21 cellular contexts compared by ENCODE assay signal in the genomic region with DNA sequence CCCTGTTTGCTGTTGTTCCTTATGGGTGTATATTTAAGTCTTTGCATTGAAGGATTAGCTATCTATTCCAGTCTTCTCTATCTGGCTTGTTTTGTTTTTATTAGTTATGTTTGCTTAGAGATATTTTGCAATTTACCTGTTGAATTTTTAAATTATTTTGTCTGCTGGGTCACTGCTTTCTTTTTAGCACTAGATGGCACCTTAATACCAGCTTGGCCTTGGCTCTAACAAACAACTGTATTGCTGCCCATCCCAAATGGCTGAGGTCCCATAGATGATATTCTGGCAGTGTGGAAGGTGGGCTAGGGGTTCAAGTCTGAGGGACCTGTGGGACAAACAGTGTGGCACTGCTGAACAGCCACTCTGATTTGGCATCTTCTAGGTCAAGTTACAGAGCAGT.
A peak's percentile ranks its signal among the peaks of the same experiment; 100 is the strongest.
DNase-seq lines count a peak whose midpoint lies in the region; ATAC-seq and TF ChIP-seq lines count a peak whose summit lies in the region.
"Had no signal": no experiment of that assay in that cellular context is flagged by ENCODE, and none has a peak within 500 bp of the region (broad histone marks: within the 10 kb centered on the region; RNA-seq: fewer than 3 reads in every experiment).

No MANE protein-coding gene starts in this region.

- no peak overlapping the region for H3K9ac ChIP-seq in HCT116 (ENCODE audit: low read length)

- no peak overlapping the region for H3K27ac ChIP-seq in C4-2B
- H3K27ac ChIP-seq in HCT116 (ENCODE audit: low read depth, low read length) = no peak overlapping the region
- no peak overlapping the region for H3K27ac ChIP-seq in Panc1 (ENCODE audit: low read length)
- H3K27ac ChIP-seq: Peyer's patch had no signal

- H3K4me2 ChIP-seq in HCT116 (ENCODE audit: low read length) = no peak overlapping the region

- H4K20me1 ChIP-seq in HCT116 (ENCODE audit: insufficient read depth) = no peaks in the 10 kb centered on the region

- H3K4me1 ChIP-seq in HCT116 (ENCODE audit: control insufficient read depth in 1 of 2, insufficient read depth in 2 of 2, low read length in 2 of 2) = no peaks in the 10 kb centered on the region
- H3K4me1 ChIP-seq in Panc1 (ENCODE audit: control insufficient read depth, insufficient read depth, low read length) = no peaks in the 10 kb centered on the region
- H3K4me1 ChIP-seq: Peyer's patch had no signal

- DNase-seq in HCT116 (ENCODE audit: low read depth, low spot score) (no peak), Panc1 (ENCODE audit: low read depth, low spot score) (no peak), fibroblast of mammary gland (ENCODE audit: low read depth) (no peak), hypothalamus (lab: John Stamatoyannopoulos, UW) (no peak), A172 (ENCODE audit: low spot score) (no peak)
- no peak for DNase-seq in central memory CD4-positive, alpha-beta T cell
- DNase-seq: 8988T; CD8-positive, alpha-beta T cell; GF-D8; HCEC 1CT; NCI-H1436; NCI-H2029 treated with DMSO at 0.1 percent for 48 hours; NCI-H2171 treated with DMSO at 0.1 percent for 48 hours; NCI-H446 treated with DMSO at 0.1 percent for 48 hours; NCI-H748 treated with DMSO at 0.1 percent for 48 hours; Peyer's patch; Right ventricle myocardium superior had no signal

- TF ChIP-seq CTCF in C4-2B (conservative IDR thresholded peaks at IDR 0.05) (peak; percentile 29), HCT116 (IDR thresholded peaks at IDR 0.05 in 2 of 3, conservative IDR thresholded peaks at IDR 0.05 in 1 of 3; ENCODE audit: borderline replicate concordance in 1 of 3, insufficient read depth in 1 of 3, low read depth in 2 of 3, low read length in 2 of 3) (peak in 2 of 3 experiments; percentile 7 to 46; a peak in 2 of 6 replicates), Panc1 (IDR thresholded peaks at IDR 0.05) (peak; percentile 12; the same call in 1 of the 2 replicates), fibroblast of mammary gland (conservative IDR thresholded peaks at IDR 0.05; ENCODE audit: control insufficient read depth, insufficient read depth, low read depth, low read length) (peak; percentile 9)

- in situ Hi-C loops in Panc1 (cut with HindIII; ENCODE audit: low pct_unique_long_range_greater_than_20kb, low sequenced_read_pairs) = no loop called here

- H3K9me3 ChIP-seq in HCT116 (ENCODE audit: control insufficient read depth in 1 of 2, insufficient read depth in 1 of 2, low read depth in 1 of 2, low read length in 2 of 2) (no peaks in the 10 kb centered on the region), Panc1 (ENCODE audit: control insufficient read depth, insufficient read depth, low read depth, low read length) (no peaks in the 10 kb centered on the region)
- H3K9me3 ChIP-seq: Peyer's patch had no signal

- no peak overlapping the region for H2AFZ ChIP-seq in HCT116 (ENCODE audit: low read depth, low read length, poor library complexity, severe bottlenecking)

- TF ChIP-seq RAD21 in HCT116 (IDR thresholded peaks at IDR 0.05; ENCODE audit: low read depth) = peak; percentile 40; the same call in 1 of the 2 replicates

- no peaks in the 10 kb centered on the region for H3K9me2 ChIP-seq in HCT116 (ENCODE audit: insufficient read depth)

- BruUV-seq in HCT116 (replicated peaks; lab: Mats Ljungman, UMichigan) (no TSS peak), Panc1 (replicated peaks; lab: Mats Ljungman, UMichigan) (no TSS peak)

- intact Hi-C loops in HCT116 (cut with micrococcal nuclease) (no loop called here), Panc1 (cut with micrococcal nuclease; ENCODE audit: unreplicated experiment) (no loop called here)

- TF ChIP-seq POLR2A in HCT116 (IDR thresholded peaks at IDR 0.05; ENCODE audit: borderline replicate concordance, extremely low read depth, insufficient read depth, insufficient read length) = no peak

- H3K27me3 ChIP-seq in HCT116 (ENCODE audit: insufficient read depth, low read length) = no peaks in the 10 kb centered on the region
- no peaks in the 10 kb centered on the region for H3K27me3 ChIP-seq in Panc1 (ENCODE audit: control insufficient read depth, insufficient read depth, low read length)
- H3K27me3 ChIP-seq: Peyer's patch had no signal

- H3K4me3 ChIP-seq in HCT116 (replicated peaks in 1 of 2; ENCODE audit: low read depth in 1 of 2, low read length in 2 of 2) (no peak overlapping the region), Panc1 (ENCODE audit: low read depth in 2 of 2, low read length in 2 of 2) (no peak overlapping the region), fibroblast of mammary gland (ENCODE audit: control insufficient read depth, low read depth, low read length) (no peak overlapping the region)
- H3K4me3 ChIP-seq: K562, Peyer's patch had no signal

- RAD21 ChIA-PET in HCT116 (lab: Charles Lee; ENCODE audit: low non-redundant PET in 1 of 2, low total read pairs in 2 of 2, uncharacterized antibody in 2 of 2, unreplicated experiment in 2 of 2) = no interaction called here

- no peaks in the 10 kb centered on the region for H3K79me2 ChIP-seq in HCT116 (ENCODE audit: insufficient read depth, low read length)

- POLR2A ChIA-PET in HCT116 (lab: Charles Lee) (no interaction called here), Panc1 (lab: Charles Lee) (no interaction called here)

- ATAC-seq in HCT116 = no peak
- ATAC-seq in Panc1 = no peak
- no peak for ATAC-seq in GM21528 (IDR thresholded peaks at IDR 0.05; ENCODE audit: low FRiP score, unreplicated experiment)
- ATAC-seq: CD8-positive, alpha-beta T cell; K562; SK-N-SH treated with all-trans-retinoic acid at 6 μM for 48 hours had no signal

- CTCF ChIA-PET in HCT116 (lab: Charles Lee) (no interaction called here), Panc1 (lab: Charles Lee) (no interaction called here)

- H3K36me3 ChIP-seq in HCT116 (ENCODE audit: control insufficient read depth in 1 of 2, insufficient read depth in 2 of 2, low read length in 2 of 2) (no peaks in the 10 kb centered on the region), Panc1 (ENCODE audit: control insufficient read depth, insufficient read depth, low read length) (no peaks in the 10 kb centered on the region)
- H3K36me3 ChIP-seq: Peyer's patch had no signal

TF ChIP-seq in HCT116, 20 proteins besides CTCF, POLR2A, EP300 and RAD21:
- TF ChIP-seq FOSL1 (IDR thresholded peaks at IDR 0.05; ENCODE audit: low read depth) (no peak), CEBPB (IDR thresholded peaks at IDR 0.05; ENCODE audit: low read depth) (no peak), JUND (IDR thresholded peaks at IDR 0.05) (no peak), YY1 (IDR thresholded peaks at IDR 0.05; ENCODE audit: extremely low read depth, insufficient replicate concordance, low read depth, low read length) (no peak), SP1 (IDR thresholded peaks at IDR 0.05; ENCODE audit: low read depth) (no peak), EZH2 (IDR thresholded peaks at IDR 0.05) (no peak), CBX3 (IDR thresholded peaks at IDR 0.05; ENCODE audit: low read depth) (no peak)
- TF ChIP-seq, protein P1, sequence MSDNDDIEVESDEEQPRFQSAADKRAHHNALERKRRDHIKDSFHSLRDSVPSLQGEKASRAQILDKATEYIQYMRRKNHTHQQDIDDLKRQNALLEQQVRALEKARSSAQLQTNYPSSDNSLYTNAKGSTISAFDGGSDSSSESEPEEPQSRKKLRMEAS (IDR thresholded peaks at IDR 0.05) = no peak
- TF ChIP-seq, protein P2, sequence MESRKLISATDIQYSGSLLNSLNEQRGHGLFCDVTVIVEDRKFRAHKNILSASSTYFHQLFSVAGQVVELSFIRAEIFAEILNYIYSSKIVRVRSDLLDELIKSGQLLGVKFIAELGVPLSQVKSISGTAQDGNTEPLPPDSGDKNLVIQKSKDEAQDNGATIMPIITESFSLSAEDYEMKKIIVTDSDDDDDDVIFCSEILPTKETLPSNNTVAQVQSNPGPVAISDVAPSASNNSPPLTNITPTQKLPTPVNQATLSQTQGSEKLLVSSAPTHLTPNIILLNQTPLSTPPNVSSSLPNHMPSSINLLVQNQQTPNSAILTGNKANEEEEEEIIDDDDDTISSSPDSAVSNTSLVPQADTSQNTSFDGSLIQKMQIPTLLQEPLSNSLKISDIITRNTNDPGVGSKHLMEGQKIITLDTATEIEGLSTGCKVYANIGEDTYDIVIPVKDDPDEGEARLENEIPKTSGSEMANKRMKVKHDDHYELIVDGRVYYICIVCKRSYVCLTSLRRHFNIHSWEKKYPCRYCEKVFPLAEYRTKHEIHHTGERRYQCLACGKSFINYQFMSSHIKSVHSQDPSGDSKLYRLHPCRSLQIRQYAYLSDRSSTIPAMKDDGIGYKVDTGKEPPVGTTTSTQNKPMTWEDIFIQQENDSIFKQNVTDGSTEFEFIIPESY (IDR thresholded peaks at IDR 0.05; ENCODE audit: extremely low read depth, insufficient replicate concordance, low read length) = no peak
